Comparison of ENCODE assay signal across 9 cellular contexts in genomic region chr14:60094306-60094897, GRCh38. TPM values are rescaled to one million over a fixed set of nuclear protein-coding genes. Genes with fewer than 3 reads are reported as not detected.
DNase-seq lines count a peak whose midpoint lies in the region; TF ChIP-seq lines count a peak whose summit lies in the region.
"Had no signal": no experiment of that assay in that cellular context is flagged by ENCODE, and none has a peak within 500 bp of the region (broad histone marks: within the 10 kb centered on the region; RNA-seq: fewer than 3 reads in every experiment).

No MANE protein-coding gene starts in this region.

- no peaks in the 10 kb centered on the region for H3K9me3 ChIP-seq in suprapubic skin
- H3K9me3 ChIP-seq: neutrophil had no signal

- WGBS in suprapubic skin = 61% methylated on average over 5 of the region's 5 CpGs

- no peak for TF ChIP-seq POLR2A in suprapubic skin (IDR thresholded peaks at IDR 0.05)

- H3K27me3 ChIP-seq in BJ (ENCODE audit: control insufficient read depth, insufficient read depth, low read length) = no peaks in the 10 kb centered on the region
- H3K27me3 ChIP-seq in kidney epithelial cell (ENCODE audit: control insufficient read depth, insufficient read depth, low read length) = no peaks in the 10 kb centered on the region
- no peaks in the 10 kb centered on the region for H3K27me3 ChIP-seq in suprapubic skin
- H3K27me3 ChIP-seq: neutrophil had no signal

- H3K4me3 Mint-ChIP-seq in activated naive CD8-positive, alpha-beta T cell treated with anti-CD3 and anti-CD28 coated beads for 36 hours = peak overlapping the region; percentile 97

- DNase-seq in BJ (ENCODE audit: low read depth) = no peak
- DNase-seq in HUDEP-2 (lab: John Stamatoyannopoulos, UW; ENCODE audit: unreplicated experiment in 76 of 76) = peak in 72 of 76 experiments; percentile 13 to 85 (median 56)
- peak; percentile 22 for DNase-seq in activated naive CD8-positive, alpha-beta T cell treated with anti-CD3 and anti-CD28 coated beads for 36 hours
- DNase-seq in kidney epithelial cell (ENCODE audit: low read depth) = no peak
- DNase-seq in globus pallidus (ENCODE audit: low spot score) = no peak
- DNase-seq in activated effector memory CD4-positive, alpha-beta T cell treated with anti-CD3 and anti-CD28 coated beads, Interleukin-2, amount 50 U/mL, for 16 hours = no peak
- no peak for DNase-seq in NCI-H1048 (lab: John Stamatoyannopoulos, UW)
- no peak for DNase-seq in suprapubic skin (ENCODE audit: low spot score in 2 of 2)

- no peak overlapping the region for H3K27ac ChIP-seq in suprapubic skin

- H3K4me1 Mint-ChIP-seq in activated naive CD8-positive, alpha-beta T cell treated with anti-CD3 and anti-CD28 coated beads for 36 hours = peaks cover 30% of the 10 kb centered on the region

- POLR2A ChIA-PET in BJ (lab: Charles Lee) = no interaction called here

- H3K27me3 Mint-ChIP-seq in activated naive CD8-positive, alpha-beta T cell treated with anti-CD3 and anti-CD28 coated beads for 36 hours = no peaks in the 10 kb centered on the region

- H3K4me3 ChIP-seq in BJ (ENCODE audit: low read depth, low read length) (0 out of 2 replicates have a peak overlapping the region, but pooled peaks have one; percentile 0), kidney epithelial cell (ENCODE audit: low read depth, low read length) (peak overlapping the region; percentile 23), suprapubic skin (no peak overlapping the region)

- CTCF ChIA-PET in BJ (lab: Yijun Ruan, JAX) = no interaction called here

- H3K27ac Mint-ChIP-seq in activated naive CD8-positive, alpha-beta T cell treated with anti-CD3 and anti-CD28 coated beads for 36 hours = peak overlapping the region; percentile 64

- TF ChIP-seq CTCF in BJ (IDR thresholded peaks at IDR 0.05; ENCODE audit: insufficient read depth, low read depth, low read length) = no peak
- TF ChIP-seq CTCF in kidney epithelial cell (IDR thresholded peaks at IDR 0.05; ENCODE audit: insufficient read depth, low read length, poor library complexity, severe bottlenecking) = no peak
- no peak for TF ChIP-seq CTCF in suprapubic skin (IDR thresholded peaks at IDR 0.05)

- H3K9me3 Mint-ChIP-seq in activated naive CD8-positive, alpha-beta T cell treated with anti-CD3 and anti-CD28 coated beads for 36 hours = peaks cover 1% of the 10 kb centered on the region

- H3K36me3 Mint-ChIP-seq in activated naive CD8-positive, alpha-beta T cell treated with anti-CD3 and anti-CD28 coated beads for 36 hours = peaks cover 36% of the 10 kb centered on the region

- TF ChIP-seq EP300 in suprapubic skin (IDR thresholded peaks at IDR 0.05) = no peak

- H3K36me3 ChIP-seq in BJ (ENCODE audit: control insufficient read depth, insufficient read depth, low read length) (peaks cover 1% of the 10 kb centered on the region; the same call in 1 of the 2 replicates), kidney epithelial cell (ENCODE audit: control insufficient read depth, insufficient read depth, low read length) (no peaks in the 10 kb centered on the region), suprapubic skin (peaks cover 4% of the 10 kb centered on the region)

- H3K4me1 ChIP-seq in suprapubic skin = peaks cover 37% of the 10 kb centered on the region

RNA-seq across cellular contexts. Expression of gene PCNX4, which starts 2.7 kb away (rescaled TPM):
- 22.0 and 36.3 TPM in 2 replicates for polyA plus RNA-seq in BJ (2011; rRNA removed)
- polyA minus RNA-seq in BJ (2011; rRNA and poly(A)+ RNA removed) = 39.0 and 46.1 TPM in 2 replicates
- total RNA-seq in activated naive CD8-positive, alpha-beta T cell treated with anti-CD3 and anti-CD28 coated beads for 36 hours = 10 to 100 TPM; 28.3 to 30.9 TPM
- 83.4 and 96.8 TPM in 2 replicates for total RNA-seq in kidney epithelial cell
- total RNA-seq in suprapubic skin = 10 to 100 TPM; 26.5 to 56.3 (median 42.5) TPM

Comparison
In these comparisons a context has a peak if more than half of its experiments do, and no peak if none do; other contexts are left out.
1. DNase-seq: peak in HUDEP-2 (72 of 76) and activated naive CD8-positive, alpha-beta T cell treated with anti-CD3 and anti-CD28 coated beads for 36 hours (single experiment); none in BJ (single experiment), kidney epithelial cell (single experiment), globus pallidus (single experiment), activated effector memory CD4-positive, alpha-beta T cell treated with anti-CD3 and anti-CD28 coated beads, Interleukin-2, amount 50 U/mL, for 16 hours (single experiment), NCI-H1048 (single experiment) and suprapubic skin (0 of 2).